Comparison of ENCODE assay signal across 9 cellular contexts in genomic region chr5:38831909-38832308, GRCh38. TPM values are rescaled to one million over a fixed set of nuclear protein-coding genes. Genes with fewer than 3 reads are reported as not detected.
DNase-seq lines count a peak whose midpoint lies in the region; ATAC-seq and TF ChIP-seq lines count a peak whose summit lies in the region.
"Had no signal": no experiment of that assay in that cellular context is flagged by ENCODE, and none has a peak within 500 bp of the region (broad histone marks: within the 10 kb centered on the region; RNA-seq: fewer than 3 reads in every experiment).

No MANE protein-coding gene starts in this region.

- H3K36me3 ChIP-seq in cardiac muscle cell (no peaks in the 10 kb centered on the region), vagina (no peaks in the 10 kb centered on the region)

- no peak overlapping the region for H3K4me3 Mint-ChIP-seq in glutamatergic neuron (ENCODE audit: unreplicated experiment)

- H3K36me3 Mint-ChIP-seq in glutamatergic neuron (ENCODE audit: unreplicated experiment), result no peaks in the 10 kb centered on the region
- H3K36me3 Mint-ChIP-seq: activated naive CD4-positive, alpha-beta T cell treated with anti-CD3 and anti-CD28 coated beads, Interleukin-2, amount 50 U/mL, for 72 hours had no signal

- H3K27ac ChIP-seq in cardiac muscle cell (no peak overlapping the region), vagina (no peak overlapping the region)

- H3K4me1 Mint-ChIP-seq in glutamatergic neuron (ENCODE audit: low read depth, unreplicated experiment), result peaks cover 9% of the 10 kb centered on the region

- H3K9me3 ChIP-seq in cardiac muscle cell (ENCODE audit: low read depth), result no peaks in the 10 kb centered on the region
- no peaks in the 10 kb centered on the region for H3K9me3 ChIP-seq in vagina

- peaks cover 1% of the 10 kb centered on the region for H3K27me3 Mint-ChIP-seq in glutamatergic neuron (ENCODE audit: unreplicated experiment)

- H3K4me3 ChIP-seq in cardiac muscle cell (no peak overlapping the region), vagina (no peak overlapping the region)

- no peaks in the 10 kb centered on the region for H3K27me3 ChIP-seq in cardiac muscle cell
- H3K27me3 ChIP-seq in vagina, result no peaks in the 10 kb centered on the region

- no peak for TF ChIP-seq POLR2A in vagina (IDR thresholded peaks at IDR 0.05)

- H3K27ac Mint-ChIP-seq in glutamatergic neuron (ENCODE audit: unreplicated experiment), result no peak overlapping the region
- H3K27ac Mint-ChIP-seq: activated naive CD4-positive, alpha-beta T cell treated with anti-CD3 and anti-CD28 coated beads, Interleukin-2, amount 50 U/mL, for 72 hours had no signal

- H3K4me1 ChIP-seq in cardiac muscle cell (ENCODE audit: low read depth) (no peaks in the 10 kb centered on the region), vagina (peaks cover 29% of the 10 kb centered on the region)

- DNase-seq in cardiac muscle cell (ENCODE audit: low read depth in 1 of 2, low spot score in 1 of 2) (peak; percentile 63 to 75), Right ventricle myocardium inferior (ENCODE audit: missing footprints) (no peak), RKO (ENCODE audit: low spot score) (peak; percentile 42), glutamatergic neuron (no peak), vagina (ENCODE audit: extremely low spot score in 2 of 2) (no peak), NK-92 (lab: John Stamatoyannopoulos, UW; ENCODE audit: unreplicated experiment) (no peak)

- TF ChIP-seq CTCF in cardiac muscle cell (IDR thresholded peaks at IDR 0.05; ENCODE audit: low read depth, low read length), result peak; percentile 68
- TF ChIP-seq CTCF in glutamatergic neuron (IDR thresholded peaks at IDR 0.05; ENCODE audit: partially characterized antibody, unreplicated experiment), result peak; percentile 23
- TF ChIP-seq CTCF in vagina (IDR thresholded peaks at IDR 0.05), result peak in 2 of 3 experiments; percentile 7 to 53

- H3K9me3 Mint-ChIP-seq in glutamatergic neuron (ENCODE audit: unreplicated experiment), result peaks cover 6% of the 10 kb centered on the region
- H3K9me3 Mint-ChIP-seq: activated naive CD4-positive, alpha-beta T cell treated with anti-CD3 and anti-CD28 coated beads, Interleukin-2, amount 50 U/mL, for 72 hours had no signal

- intact Hi-C loops in Right ventricle myocardium inferior (cut with DNase I), result loop anchor here (5.0 kb wide), 1 partner anchor 90 kb away; no protein-coding TSS in a partner anchor
- intact Hi-C loops in vagina (cut with DNase I), result no loop called here

- ATAC-seq in Right ventricle myocardium inferior, result no peak
- no peak for ATAC-seq in HG02970 (IDR thresholded peaks at IDR 0.05; ENCODE audit: low FRiP score, unreplicated experiment)
- ATAC-seq in HG02623 (IDR thresholded peaks at IDR 0.05; ENCODE audit: unreplicated experiment), result no peak

RNA-seq across cellular contexts. Expression of gene OSMR, which starts 13.9 kb away (rescaled TPM):
- total RNA-seq in cardiac muscle cell, result 0.04 TPM in 1 of 2 replicates, not detected in the other
- polyA plus RNA-seq in cardiac muscle cell, result 0.43 and 0.62 TPM in 2 replicates
- total RNA-seq in Right ventricle myocardium inferior, result 14.1 TPM
- not detected for total RNA-seq in glutamatergic neuron (ENCODE audit: unreplicated experiment)
- total RNA-seq in vagina, result 69.0 TPM

Comparison
In these comparisons a context has a peak if more than half of its experiments do, and no peak if none do; other contexts are left out.
1. DNase-seq: peak in cardiac muscle cell (2 of 2) and RKO (single experiment); none in Right ventricle myocardium inferior (single experiment), glutamatergic neuron (single experiment), vagina (0 of 2) and NK-92 (single experiment).
2. RNA of gene OSMR, which starts 13.9 kb away (total RNA-seq): 69.0 TPM in vagina (single experiment) and 14.1 TPM in Right ventricle myocardium inferior (single experiment); 0.04 TPM in cardiac muscle cell and not detected in glutamatergic neuron (single experiment); every median in the first group is over 10 times any median in the second.
3. Peak in every context shown above with its lines, with median percentiles within 50 percentile points of each other: CTCF ChIP-seq.